ENCODE assay signal across 22 cellular contexts in the genomic region with DNA sequence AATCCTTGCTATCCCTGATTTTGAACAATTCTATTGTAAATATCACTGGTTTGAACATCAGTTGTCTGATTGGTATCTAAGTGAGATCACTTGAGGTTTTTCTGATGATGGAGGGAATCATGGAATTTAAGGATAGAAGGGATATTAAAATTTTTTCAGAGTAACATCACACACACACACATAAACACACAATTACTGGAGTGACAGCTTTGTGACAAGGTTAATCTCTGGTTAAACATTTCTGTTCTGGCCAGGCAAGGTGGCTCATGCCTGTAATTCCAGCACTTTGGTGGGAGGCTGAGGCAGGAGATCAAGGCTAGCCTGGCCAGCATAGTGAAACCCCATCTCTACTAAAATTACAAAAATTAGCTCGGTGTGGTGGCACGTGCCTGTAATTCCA.
DNase-seq lines count a peak whose midpoint lies in the region; ATAC-seq and TF ChIP-seq lines count a peak whose summit lies in the region.
"Had no signal": no experiment of that assay in that cellular context is flagged by ENCODE, and none has a peak within 500 bp of the region (broad histone marks: within the 10 kb centered on the region; RNA-seq: fewer than 3 reads in every experiment).

No MANE protein-coding gene starts in this region.

- H3K27ac ChIP-seq in RWPE2 (ENCODE audit: poor library complexity, severe bottlenecking) (peak overlapping the region; percentile 88), liver (ENCODE audit: low read depth in 1 of 2, low read length in 2 of 2) (peak overlapping the region; percentile 2 to 39), esophagus muscularis mucosa (replicated peaks in 1 of 4) (no peak overlapping the region)

- H3K36me3 ChIP-seq in RWPE2 (ENCODE audit: low read depth) (no peaks in the 10 kb centered on the region), liver (ENCODE audit: control insufficient read depth in 4 of 4, insufficient read depth in 3 of 4, low read depth in 1 of 4, low read length in 3 of 4) (no peaks in the 10 kb centered on the region), esophagus muscularis mucosa (no peaks in the 10 kb centered on the region)

- intact Hi-C loops in esophagus muscularis mucosa (cut with DNase I) = no loop called here

- no peak for TF ChIP-seq POLR2A in esophagus muscularis mucosa (IDR thresholded peaks at IDR 0.05; ENCODE audit: low read depth)

- no peaks in the 10 kb centered on the region for H3K27me3 ChIP-seq in RWPE2 (ENCODE audit: insufficient read depth, poor library complexity, severe bottlenecking)
- no peaks in the 10 kb centered on the region for H3K27me3 ChIP-seq in liver (ENCODE audit: control insufficient read depth in 4 of 4, insufficient read depth in 4 of 4, low read length in 3 of 4)
- no peaks in the 10 kb centered on the region for H3K27me3 ChIP-seq in esophagus muscularis mucosa

- no peaks in the 10 kb centered on the region for H3K9me3 ChIP-seq in RWPE2 (ENCODE audit: severe bottlenecking)
- no peaks in the 10 kb centered on the region for H3K9me3 ChIP-seq in liver (ENCODE audit: control insufficient read depth in 4 of 4, low read length in 3 of 4)
- no peaks in the 10 kb centered on the region for H3K9me3 ChIP-seq in esophagus muscularis mucosa
- H3K9me3 ChIP-seq: SK-N-SH had no signal

- TF ChIP-seq CTCF in AG10803 (conservative IDR thresholded peaks at IDR 0.05; ENCODE audit: low read length) = no peak
- no peak for TF ChIP-seq CTCF in RWPE2 (IDR thresholded peaks at IDR 0.05; ENCODE audit: poor library complexity, severe bottlenecking)
- TF ChIP-seq CTCF in liver (IDR thresholded peaks at IDR 0.05; ENCODE audit: low read depth, low read length, missing input control) = no peak
- no peak for TF ChIP-seq CTCF in esophagus muscularis mucosa (IDR thresholded peaks at IDR 0.05)

- TF ChIP-seq RAD21 in liver (IDR thresholded peaks at IDR 0.05) = no peak

- H3K4me1 ChIP-seq in RWPE2 (ENCODE audit: insufficient read depth, poor library complexity, severe bottlenecking) (peaks cover 33% of the 10 kb centered on the region), liver (ENCODE audit: control insufficient read depth in 4 of 4, insufficient read depth in 4 of 4, low read length in 3 of 4) (peaks cover 0 to 28% (median 6%) of the 10 kb centered on the region in 4 donors), esophagus muscularis mucosa (no peaks in the 10 kb centered on the region)

- 98% methylated on average over 2 of the region's 2 CpGs for WGBS in liver
- WGBS in esophagus muscularis mucosa = 93% methylated on average over 2 of the region's 2 CpGs

- peak; percentile 40 for DNase-seq in AG10803 (ENCODE audit: low read depth)
- DNase-seq in HCEC 1CT = peak; percentile 17
- no peak for DNase-seq in RWPE2 (ENCODE audit: low spot score)
- DNase-seq in mucosa of gallbladder (ENCODE audit: low spot score) = no peak
- DNase-seq in esophagus muscularis mucosa (ENCODE audit: extremely low spot score) = no peak
- no peak for DNase-seq in DMS153 (lab: John Stamatoyannopoulos, UW)
- DNase-seq: ACHN; CD4-positive, alpha-beta T cell; DND-41; GF-D8; GOT3; NCI-H1048; NCI-H146; NCI-H2081; NCI-H510A treated with DMSO at 0.1 percent for 48 hours; NCI-H82; SHP77; SK-N-SH; T-cell had no signal

- no peak overlapping the region for H3K9ac ChIP-seq in liver (ENCODE audit: low read depth in 1 of 2, low read length in 2 of 2)
- H3K9ac ChIP-seq: SK-N-SH had no signal

- ATAC-seq in RWPE2 (ENCODE audit: low read depth) (no peak), HG02870 (IDR thresholded peaks at IDR 0.05; ENCODE audit: unreplicated experiment) (no peak)
- ATAC-seq: K562, T-cell had no signal

- H3K4me3 ChIP-seq in AG10803 (ENCODE audit: low read length) = no peak overlapping the region
- H3K4me3 ChIP-seq in RWPE2 (ENCODE audit: severe bottlenecking) = no peak overlapping the region
- H3K4me3 ChIP-seq in liver (ENCODE audit: low read depth in 1 of 3, low read length in 3 of 3) = no peak overlapping the region
- H3K4me3 ChIP-seq in esophagus muscularis mucosa = no peak overlapping the region
- H3K4me3 ChIP-seq: K562 had no signal

- no peak for TF ChIP-seq EP300 in esophagus muscularis mucosa (IDR thresholded peaks at IDR 0.05)

TF ChIP-seq in liver, 16 proteins besides CTCF, POLR2A, EP300 and RAD21:
- no peak for TF ChIP-seq GABPA (IDR thresholded peaks at IDR 0.05 in 1 of 2, conservative IDR thresholded peaks at IDR 0.05 in 1 of 2)
- no peak for TF ChIP-seq FOXA1 (IDR thresholded peaks at IDR 0.05)
- TF ChIP-seq, protein P1, sequence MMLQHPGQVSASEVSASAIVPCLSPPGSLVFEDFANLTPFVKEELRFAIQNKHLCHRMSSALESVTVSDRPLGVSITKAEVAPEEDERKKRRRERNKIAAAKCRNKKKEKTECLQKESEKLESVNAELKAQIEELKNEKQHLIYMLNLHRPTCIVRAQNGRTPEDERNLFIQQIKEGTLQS (IDR thresholded peaks at IDR 0.05) = no peak
- no peak for TF ChIP-seq EGR1 (IDR thresholded peaks at IDR 0.05; ENCODE audit: low read depth in 2 of 2)
- no peak for TF ChIP-seq YY1 (IDR thresholded peaks at IDR 0.05)
- no peak for TF ChIP-seq SP1 (IDR thresholded peaks at IDR 0.05)
- TF ChIP-seq FOXA2 (IDR thresholded peaks at IDR 0.05) = no peak
- no peak for TF ChIP-seq RXRA (IDR thresholded peaks at IDR 0.05)
- TF ChIP-seq TAF1 (conservative IDR thresholded peaks at IDR 0.05) = no peak
- TF ChIP-seq HNF4G (IDR thresholded peaks at IDR 0.05) = no peak

Comparison
In these comparisons a context has a peak if more than half of its experiments do, and no peak if none do; other contexts are left out.
1. DNase-seq: peak in AG10803 (single experiment) and HCEC 1CT (single experiment); none in RWPE2 (single experiment), mucosa of gallbladder (single experiment), esophagus muscularis mucosa (single experiment) and DMS153 (single experiment).
2. H3K27ac ChIP-seq: peak in RWPE2 (single experiment) and liver (2 of 2); none in esophagus muscularis mucosa (0 of 4).